In the genomic region with DNA sequence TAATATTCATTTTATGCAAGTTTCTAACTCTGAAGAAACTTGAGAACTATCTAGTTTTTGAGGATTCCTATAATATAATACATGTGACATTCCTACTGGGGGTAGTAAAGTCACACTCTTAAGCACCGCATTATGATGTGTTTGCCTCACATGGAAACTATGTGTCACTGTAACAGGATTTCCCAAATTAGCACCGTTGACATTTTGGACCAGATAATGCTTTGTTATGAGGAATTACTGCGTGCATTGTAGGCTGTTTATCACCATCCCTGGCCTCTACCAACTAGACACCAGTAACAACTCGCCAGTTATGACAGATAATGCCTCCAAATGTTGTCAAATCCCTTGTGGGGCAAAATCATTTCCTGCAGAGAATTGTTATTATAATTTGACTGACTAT, we compare ENCODE assay signal across 20 cellular contexts.
"Had no signal": no experiment of that assay in that cellular context is flagged by ENCODE, and none has a peak within 500 bp of the region (broad histone marks: within the 10 kb centered on the region; RNA-seq: fewer than 3 reads in every experiment).

No MANE protein-coding gene starts in this region.

- H3K27ac ChIP-seq: ascending aorta, esophagus muscularis mucosa, foreskin keratinocyte, pancreas had no signal

- DNase-seq: activated CD8-positive, alpha-beta memory T cell treated with anti-CD3 and anti-CD28 coated beads for 24 hours; activated CD8-positive, alpha-beta memory T cell treated with anti-CD3 and anti-CD28 coated beads, Interleukin-2, amount 50 U/mL, for 48 hours; activated effector memory CD4-positive, alpha-beta T cell treated with Interleukin-2 at 50 U/mL for 16 hours; activated naive CD4-positive, alpha-beta T cell treated with anti-CD3 and anti-CD28 coated beads, Interleukin-2, amount 10 ng/mL, durations not matched to agents 7 days and 5 days; activated naive CD8-positive, alpha-beta T cell treated with anti-CD3 and anti-CD28 coated beads, Interleukin-2, amount 50 U/mL, for 24 hours; activated T-cell treated with anti-CD3 and anti-CD28 coated beads, Interleukin-2, amount 50 U/mL, for 48 hours; cerebellar nuclear complex; cortex of kidney; effector CD8-positive, alpha-beta T cell; foreskin keratinocyte; head of caudate nucleus; kidney glomerular epithelial cell; natural killer cell; pancreas; stimulated activated naive B cell treated with anti-CD40 and anti-IgM and Interleukin-4, amounts not matched to agents 10 μg/mL and 1 μg/mL and 100 μg/mL, for 72 hours; T-helper 1 cell; T-helper 9 cell had no signal

- ATAC-seq: activated CD4-positive, CD25-positive, alpha-beta regulatory T cell treated with anti-CD3 and anti-CD28 coated beads, Interleukin-2, amount 50 U/mL, for 24 hours; activated naive CD8-positive, alpha-beta T cell treated with anti-CD3 and anti-CD28 coated beads, Interleukin-2, amount 50 U/mL, for 24 hours; foreskin keratinocyte; natural killer cell; pancreas; stimulated activated naive B cell treated with anti-CD40 and anti-IgM and Interleukin-4, amounts not matched to agents 10 μg/mL and 1 μg/mL and 100 μg/mL, for 72 hours had no signal

- H3K27me3 ChIP-seq: ascending aorta, esophagus muscularis mucosa, foreskin keratinocyte, pancreas had no signal

- H3K9me3 ChIP-seq: ascending aorta, pancreas had no signal

- H3K4me3 ChIP-seq: ascending aorta, esophagus muscularis mucosa, pancreas had no signal

- H3K4me1 ChIP-seq: esophagus muscularis mucosa, foreskin keratinocyte, pancreas had no signal

- FAIRE-seq: pancreas had no signal

- H3K36me3 ChIP-seq: ascending aorta, esophagus muscularis mucosa, pancreas had no signal
